ENCODE assay signal across 1 cellular context in the genomic region with DNA sequence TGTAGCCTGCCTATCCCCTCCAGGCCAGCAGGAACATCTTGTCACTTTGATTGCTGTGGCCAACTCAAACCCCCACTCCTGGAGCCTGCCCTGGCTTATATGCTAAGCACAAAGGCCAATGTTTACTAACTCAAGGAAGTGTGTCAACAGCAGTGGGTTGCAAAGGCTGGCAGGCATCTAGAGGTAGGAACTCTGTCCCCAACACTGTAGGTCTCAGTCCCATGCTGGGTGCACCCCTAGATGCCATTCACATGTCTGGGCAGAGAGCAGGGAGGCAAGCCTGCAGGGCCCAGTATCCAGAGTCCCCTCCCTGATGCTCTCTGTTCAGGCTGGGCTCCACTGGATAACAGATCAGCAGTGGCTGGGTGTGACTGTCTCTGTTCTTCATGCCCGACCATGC.
A peak's percentile ranks its signal among the peaks of the same experiment; 100 is the strongest.
TF ChIP-seq lines count a peak whose summit lies in the region.

No MANE protein-coding gene starts in this region.

TF ChIP-seq in HepG2, 621 proteins besides CTCF, POLR2A, EP300 and RAD21 (continued from another document and continues in another):
- TF ChIP-seq, protein P1, sequence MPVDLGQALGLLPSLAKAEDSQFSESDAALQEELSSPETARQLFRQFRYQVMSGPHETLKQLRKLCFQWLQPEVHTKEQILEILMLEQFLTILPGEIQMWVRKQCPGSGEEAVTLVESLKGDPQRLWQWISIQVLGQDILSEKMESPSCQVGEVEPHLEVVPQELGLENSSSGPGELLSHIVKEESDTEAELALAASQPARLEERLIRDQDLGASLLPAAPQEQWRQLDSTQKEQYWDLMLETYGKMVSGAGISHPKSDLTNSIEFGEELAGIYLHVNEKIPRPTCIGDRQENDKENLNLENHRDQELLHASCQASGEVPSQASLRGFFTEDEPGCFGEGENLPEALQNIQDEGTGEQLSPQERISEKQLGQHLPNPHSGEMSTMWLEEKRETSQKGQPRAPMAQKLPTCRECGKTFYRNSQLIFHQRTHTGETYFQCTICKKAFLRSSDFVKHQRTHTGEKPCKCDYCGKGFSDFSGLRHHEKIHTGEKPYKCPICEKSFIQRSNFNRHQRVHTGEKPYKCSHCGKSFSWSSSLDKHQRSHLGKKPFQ (CRISPR knock-in tag; IDR thresholded peaks at IDR 0.05; ENCODE audit: insufficient replicate concordance) = no peak
- no peak for TF ChIP-seq GRHL1 (CRISPR knock-in tag; conservative IDR thresholded peaks at IDR 0.05)
- peak; percentile 69 for TF ChIP-seq HNF4A (CRISPR knock-in tag; IDR thresholded peaks at IDR 0.05)
- no peak for TF ChIP-seq ZNF530 (CRISPR knock-in tag; IDR thresholded peaks at IDR 0.05; ENCODE audit: low read depth)
- TF ChIP-seq SKI (IDR thresholded peaks at IDR 0.05; ENCODE audit: partially characterized antibody) = no peak
- TF ChIP-seq CEBPB (IDR thresholded peaks at IDR 0.05; ENCODE audit: borderline replicate concordance, low read depth, low read length) = 0 out of 2 replicates have a peak, but pooled peaks have one; percentile 32
- TF ChIP-seq FOXO1 (CRISPR knock-in tag; IDR thresholded peaks at IDR 0.05) = peak; percentile 75
- no peak for TF ChIP-seq SUZ12 (IDR thresholded peaks at IDR 0.05; ENCODE audit: low read depth, low read length)
- TF ChIP-seq KAT8 (CRISPR knock-in tag; IDR thresholded peaks at IDR 0.05) = 0 out of 2 replicates have a peak, but pooled peaks have one; percentile 28
- TF ChIP-seq ZNF562 (CRISPR knock-in tag; IDR thresholded peaks at IDR 0.05; ENCODE audit: borderline replicate concordance) = no peak
- no peak for TF ChIP-seq MTF1 (CRISPR knock-in tag; IDR thresholded peaks at IDR 0.05)
- TF ChIP-seq ZNF768 (CRISPR knock-in tag; IDR thresholded peaks at IDR 0.05) = peak; percentile 94
- TF ChIP-seq CBX2 (IDR thresholded peaks at IDR 0.05; ENCODE audit: low read depth, low read length) = no peak
- no peak for TF ChIP-seq CBX2 (CRISPR knock-in tag; IDR thresholded peaks at IDR 0.05; ENCODE audit: low read depth)
- TF ChIP-seq ZNF253 (CRISPR knock-in tag; IDR thresholded peaks at IDR 0.05; ENCODE audit: borderline replicate concordance) = no peak
- no peak for TF ChIP-seq TOE1 (CRISPR knock-in tag; IDR thresholded peaks at IDR 0.05)
- no peak for TF ChIP-seq ASH2L (IDR thresholded peaks at IDR 0.05; ENCODE audit: insufficient read length, low read depth, low read length)
- TF ChIP-seq STAG1 (CRISPR knock-in tag; IDR thresholded peaks at IDR 0.05) = no peak
- no peak for TF ChIP-seq CREB3 (CRISPR knock-in tag; IDR thresholded peaks at IDR 0.05)
- TF ChIP-seq ZBTB21 (CRISPR knock-in tag; IDR thresholded peaks at IDR 0.05) = no peak
- TF ChIP-seq ATF3 (CRISPR knock-in tag; IDR thresholded peaks at IDR 0.05) = no peak
- no peak for TF ChIP-seq ZNF12 (CRISPR knock-in tag; IDR thresholded peaks at IDR 0.05)
- TF ChIP-seq, protein P2, sequence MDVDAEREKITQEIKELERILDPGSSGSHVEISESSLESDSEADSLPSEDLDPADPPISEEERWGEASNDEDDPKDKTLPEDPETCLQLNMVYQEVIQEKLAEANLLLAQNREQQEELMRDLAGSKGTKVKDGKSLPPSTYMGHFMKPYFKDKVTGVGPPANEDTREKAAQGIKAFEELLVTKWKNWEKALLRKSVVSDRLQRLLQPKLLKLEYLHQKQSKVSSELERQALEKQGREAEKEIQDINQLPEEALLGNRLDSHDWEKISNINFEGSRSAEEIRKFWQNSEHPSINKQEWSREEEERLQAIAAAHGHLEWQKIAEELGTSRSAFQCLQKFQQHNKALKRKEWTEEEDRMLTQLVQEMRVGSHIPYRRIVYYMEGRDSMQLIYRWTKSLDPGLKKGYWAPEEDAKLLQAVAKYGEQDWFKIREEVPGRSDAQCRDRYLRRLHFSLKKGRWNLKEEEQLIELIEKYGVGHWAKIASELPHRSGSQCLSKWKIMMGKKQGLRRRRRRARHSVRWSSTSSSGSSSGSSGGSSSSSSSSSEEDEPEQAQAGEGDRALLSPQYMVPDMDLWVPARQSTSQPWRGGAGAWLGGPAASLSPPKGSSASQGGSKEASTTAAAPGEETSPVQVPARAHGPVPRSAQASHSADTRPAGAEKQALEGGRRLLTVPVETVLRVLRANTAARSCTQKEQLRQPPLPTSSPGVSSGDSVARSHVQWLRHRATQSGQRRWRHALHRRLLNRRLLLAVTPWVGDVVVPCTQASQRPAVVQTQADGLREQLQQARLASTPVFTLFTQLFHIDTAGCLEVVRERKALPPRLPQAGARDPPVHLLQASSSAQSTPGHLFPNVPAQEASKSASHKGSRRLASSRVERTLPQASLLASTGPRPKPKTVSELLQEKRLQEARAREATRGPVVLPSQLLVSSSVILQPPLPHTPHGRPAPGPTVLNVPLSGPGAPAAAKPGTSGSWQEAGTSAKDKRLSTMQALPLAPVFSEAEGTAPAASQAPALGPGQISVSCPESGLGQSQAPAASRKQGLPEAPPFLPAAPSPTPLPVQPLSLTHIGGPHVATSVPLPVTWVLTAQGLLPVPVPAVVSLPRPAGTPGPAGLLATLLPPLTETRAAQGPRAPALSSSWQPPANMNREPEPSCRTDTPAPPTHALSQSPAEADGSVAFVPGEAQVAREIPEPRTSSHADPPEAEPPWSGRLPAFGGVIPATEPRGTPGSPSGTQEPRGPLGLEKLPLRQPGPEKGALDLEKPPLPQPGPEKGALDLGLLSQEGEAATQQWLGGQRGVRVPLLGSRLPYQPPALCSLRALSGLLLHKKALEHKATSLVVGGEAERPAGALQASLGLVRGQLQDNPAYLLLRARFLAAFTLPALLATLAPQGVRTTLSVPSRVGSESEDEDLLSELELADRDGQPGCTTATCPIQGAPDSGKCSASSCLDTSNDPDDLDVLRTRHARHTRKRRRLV (CRISPR knock-in tag; IDR thresholded peaks at IDR 0.05) = no peak
- no peak for TF ChIP-seq NFYC (CRISPR knock-in tag; IDR thresholded peaks at IDR 0.05)
- peak; percentile 53 for TF ChIP-seq ELF3 (CRISPR knock-in tag; IDR thresholded peaks at IDR 0.05)
- TF ChIP-seq ZMAT3 (CRISPR knock-in tag; conservative IDR thresholded peaks at IDR 0.05) = peak; percentile 71; the same call in 1 of the 2 replicates
- TF ChIP-seq ZC3H4 (CRISPR knock-in tag; IDR thresholded peaks at IDR 0.05; ENCODE audit: borderline replicate concordance) = no peak
- TF ChIP-seq THYN1 (CRISPR knock-in tag; IDR thresholded peaks at IDR 0.05; ENCODE audit: borderline replicate concordance, low read depth) = no peak
- TF ChIP-seq, protein P3, sequence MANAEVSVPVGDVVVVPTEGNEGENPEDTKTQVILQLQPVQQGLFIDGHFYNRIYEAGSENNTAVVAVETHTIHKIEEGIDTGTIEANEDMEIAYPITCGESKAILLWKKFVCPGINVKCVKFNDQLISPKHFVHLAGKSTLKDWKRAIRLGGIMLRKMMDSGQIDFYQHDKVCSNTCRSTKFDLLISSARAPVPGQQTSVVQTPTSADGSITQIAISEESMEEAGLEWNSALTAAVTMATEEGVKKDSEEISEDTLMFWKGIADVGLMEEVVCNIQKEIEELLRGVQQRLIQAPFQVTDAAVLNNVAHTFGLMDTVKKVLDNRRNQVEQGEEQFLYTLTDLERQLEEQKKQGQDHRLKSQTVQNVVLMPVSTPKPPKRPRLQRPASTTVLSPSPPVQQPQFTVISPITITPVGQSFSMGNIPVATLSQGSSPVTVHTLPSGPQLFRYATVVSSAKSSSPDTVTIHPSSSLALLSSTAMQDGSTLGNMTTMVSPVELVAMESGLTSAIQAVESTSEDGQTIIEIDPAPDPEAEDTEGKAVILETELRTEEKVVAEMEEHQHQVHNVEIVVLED (CRISPR knock-in tag; IDR thresholded peaks at IDR 0.05; ENCODE audit: borderline replicate concordance) = no peak
- TF ChIP-seq, protein P4, sequence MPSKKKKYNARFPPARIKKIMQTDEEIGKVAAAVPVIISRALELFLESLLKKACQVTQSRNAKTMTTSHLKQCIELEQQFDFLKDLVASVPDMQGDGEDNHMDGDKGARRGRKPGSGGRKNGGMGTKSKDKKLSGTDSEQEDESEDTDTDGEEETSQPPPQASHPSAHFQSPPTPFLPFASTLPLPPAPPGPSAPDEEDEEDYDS (CRISPR knock-in tag; IDR thresholded peaks at IDR 0.05) = peak; percentile 75
- TF ChIP-seq JUND (CRISPR knock-in tag; IDR thresholded peaks at IDR 0.05) = no peak
- TF ChIP-seq ZNF180 (CRISPR knock-in tag; IDR thresholded peaks at IDR 0.05; ENCODE audit: borderline replicate concordance, low read depth) = no peak
- no peak for TF ChIP-seq ZNF7 (CRISPR knock-in tag; IDR thresholded peaks at IDR 0.05)
- TF ChIP-seq SOX5 (CRISPR knock-in tag; IDR thresholded peaks at IDR 0.05; ENCODE audit: borderline replicate concordance) = 0 out of 2 replicates have a peak, but pooled peaks have one; percentile 19
- no peak for TF ChIP-seq LBX2 (CRISPR knock-in tag; IDR thresholded peaks at IDR 0.05; ENCODE audit: borderline replicate concordance)
- no peak for TF ChIP-seq ZBTB3 (CRISPR knock-in tag; IDR thresholded peaks at IDR 0.05; ENCODE audit: borderline replicate concordance, low read depth)
- no peak for TF ChIP-seq DMTF1 (CRISPR knock-in tag; IDR thresholded peaks at IDR 0.05)
- no peak for TF ChIP-seq ETS1 (CRISPR knock-in tag; IDR thresholded peaks at IDR 0.05)
- TF ChIP-seq ZNF557 (CRISPR knock-in tag; IDR thresholded peaks at IDR 0.05) = no peak
- no peak for TF ChIP-seq HOXA9 (CRISPR knock-in tag; IDR thresholded peaks at IDR 0.05; ENCODE audit: borderline replicate concordance)
- no peak for TF ChIP-seq SP5 (CRISPR knock-in tag; IDR thresholded peaks at IDR 0.05; ENCODE audit: borderline replicate concordance, low read depth)
- no peak for TF ChIP-seq NKX3-1 (CRISPR knock-in tag; IDR thresholded peaks at IDR 0.05)
- TF ChIP-seq MAF1 (CRISPR knock-in tag; IDR thresholded peaks at IDR 0.05; ENCODE audit: borderline replicate concordance) = no peak
- no peak for TF ChIP-seq ZNF234 (CRISPR knock-in tag; conservative IDR thresholded peaks at IDR 0.05)
- no peak for TF ChIP-seq ZNF746 (CRISPR knock-in tag; IDR thresholded peaks at IDR 0.05)
- TF ChIP-seq, protein P5, sequence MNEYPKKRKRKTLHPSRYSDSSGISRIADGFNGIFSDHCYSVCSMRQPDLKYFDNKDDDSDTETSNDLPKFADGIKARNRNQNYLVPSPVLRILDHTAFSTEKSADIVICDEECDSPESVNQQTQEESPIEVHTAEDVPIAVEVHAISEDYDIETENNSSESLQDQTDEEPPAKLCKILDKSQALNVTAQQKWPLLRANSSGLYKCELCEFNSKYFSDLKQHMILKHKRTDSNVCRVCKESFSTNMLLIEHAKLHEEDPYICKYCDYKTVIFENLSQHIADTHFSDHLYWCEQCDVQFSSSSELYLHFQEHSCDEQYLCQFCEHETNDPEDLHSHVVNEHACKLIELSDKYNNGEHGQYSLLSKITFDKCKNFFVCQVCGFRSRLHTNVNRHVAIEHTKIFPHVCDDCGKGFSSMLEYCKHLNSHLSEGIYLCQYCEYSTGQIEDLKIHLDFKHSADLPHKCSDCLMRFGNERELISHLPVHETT (CRISPR knock-in tag; conservative IDR thresholded peaks at IDR 0.05) = no peak
- TF ChIP-seq ZNF337 (CRISPR knock-in tag; IDR thresholded peaks at IDR 0.05; ENCODE audit: borderline replicate concordance, low read depth) = no peak
- TF ChIP-seq MAFG (CRISPR knock-in tag; IDR thresholded peaks at IDR 0.05) = no peak
- TF ChIP-seq ARNT (IDR thresholded peaks at IDR 0.05) = no peak
- peak; percentile 32; the same call in 1 of the 2 replicates for TF ChIP-seq RXRB (CRISPR knock-in tag; IDR thresholded peaks at IDR 0.05; ENCODE audit: borderline replicate concordance)
